Comparison of ENCODE assay signal across 8 cellular contexts in the genomic region with DNA sequence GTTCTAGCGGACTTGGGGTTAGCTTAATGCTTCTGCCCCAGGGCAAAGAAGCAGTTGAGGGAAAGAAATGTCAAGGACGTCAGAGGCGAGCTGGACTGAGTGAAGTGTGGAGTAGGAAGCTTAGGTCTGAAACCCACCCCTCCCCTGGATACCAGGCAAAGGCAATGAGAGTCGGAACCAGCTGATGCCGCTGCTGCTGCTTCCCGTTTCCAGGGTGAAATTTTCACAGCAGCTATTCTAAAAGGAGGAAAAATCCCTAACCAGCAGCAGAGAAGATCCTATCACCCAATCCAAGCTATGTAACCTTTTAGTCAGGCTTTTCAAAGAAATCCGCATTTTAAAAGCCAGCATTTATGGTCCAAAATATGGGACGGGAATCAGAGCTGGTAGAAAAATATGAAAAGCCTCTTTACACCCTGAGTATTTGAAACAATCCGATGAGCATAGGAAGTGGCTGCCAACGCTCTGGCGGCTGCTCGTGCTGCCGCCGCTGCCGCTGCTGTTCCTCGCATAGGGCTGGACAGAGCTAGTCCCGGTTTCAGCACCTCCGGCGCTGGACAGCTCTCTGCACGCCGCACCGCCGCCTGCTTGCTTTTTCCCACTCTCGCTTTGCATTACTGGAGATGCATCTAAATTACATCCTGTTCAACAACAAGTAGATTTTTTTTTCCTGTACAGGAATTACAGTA.
DNase-seq lines count a peak whose midpoint lies in the region; ATAC-seq, FAIRE-seq and TF ChIP-seq lines count a peak whose summit lies in the region.

No MANE protein-coding gene starts in this region.

- H3K4me1 ChIP-seq in A549, result no peaks in the 10 kb centered on the region

- TF ChIP-seq CTCF in A549 (IDR thresholded peaks at IDR 0.05) (no peak), osteocyte (IDR thresholded peaks at IDR 0.05) (no peak)

- FAIRE-seq in A549 (lab: Jason Lieb, UNC), result no peak

- no peaks in the 10 kb centered on the region for H3K9me3 ChIP-seq in A549

- WGBS in A549 (ENCODE audit: missing lambda C conversion rate), result 2% methylated on average over 20 of the region's 24 CpGs

- intact Hi-C loops in activated T-helper 1 cell treated with anti-CD3 and anti-CD28 coated beads, Interleukin-12 subunit alpha, Interleukin-12 subunit beta, Interleukin-2, Interleukin-4 antibody, amounts not matched to agents 30 ng/mL and 10 ng/mL and 1 ng/mL, durations not matched to agents 14 hours and 24 hours and 36 hours (cut with micrococcal nuclease), result loop anchor here (10.0 kb wide), 1 partner anchor 598 kb away; a partner anchor contains a TSS

- peak overlapping the region; percentile 42; the same call in 1 of the 3 replicates for H3K4me2 ChIP-seq in A549

- CTCF ChIA-PET in A549 (lab: Yijun Ruan, JAX), result no interaction called here

- peaks cover 4% of the 10 kb centered on the region for H3K27me3 Mint-ChIP-seq in activated T-helper 1 cell treated with anti-CD3 and anti-CD28 coated beads, Interleukin-12 subunit alpha, Interleukin-12 subunit beta, Interleukin-2, Interleukin-4 antibody, amounts not matched to agents 30 ng/mL and 10 ng/mL and 1 ng/mL, durations not matched to agents 14 hours and 24 hours and 36 hours (ENCODE audit: insufficient read depth)
- no peaks in the 10 kb centered on the region for H3K27me3 Mint-ChIP-seq in osteocyte (ENCODE audit: unreplicated experiment)
- peaks cover 15% of the 10 kb centered on the region for H3K27me3 Mint-ChIP-seq in stimulated activated memory B cell treated with anti-CD40 and anti-IgM and Interleukin-4, amounts not matched to agents 10 μg/mL and 1 μg/mL and 100 μg/mL, for 72 hours

- no peak for TF ChIP-seq EP300 in A549 (IDR thresholded peaks at IDR 0.05)

- TF ChIP-seq POLR2A in A549 (IDR thresholded peaks at IDR 0.05; ENCODE audit: low read length), result no peak

- peak; percentile 94 to 99 for ATAC-seq in A549
- peak; percentile 94 for ATAC-seq in GM18909 (IDR thresholded peaks at IDR 0.05; ENCODE audit: poor library complexity, unreplicated experiment)
- ATAC-seq in HG03066 (IDR thresholded peaks at IDR 0.05; ENCODE audit: low read depth, unreplicated experiment), result peak; percentile 83
- no peak for ATAC-seq in stimulated activated memory B cell treated with anti-CD40 and anti-IgM and Interleukin-4, amounts not matched to agents 10 μg/mL and 1 μg/mL and 100 μg/mL, for 72 hours

- DNase-seq in A549 (ENCODE audit: low read depth in 1 of 2, low spot score in 1 of 2) (peak; percentile 4 to 43), NCI-H748 (lab: John Stamatoyannopoulos, UW; ENCODE audit: unreplicated experiment) (peak; percentile 88), germinal center (ENCODE audit: low spot score) (peak; percentile 28), osteocyte (ENCODE audit: extremely low spot score, unreplicated experiment) (peak; percentile 94)
- peak; percentile 44 for DNase-seq in activated T-helper 1 cell treated with anti-CD3 and anti-CD28 coated beads, Interleukin-12 subunit alpha, Interleukin-12 subunit beta, Interleukin-2, Interleukin-4 antibody, amounts not matched to agents 30 ng/mL and 10 ng/mL and 1 ng/mL, durations not matched to agents 14 hours and 24 hours and 36 hours (ENCODE audit: low spot score)

- POLR2A ChIA-PET in A549 (lab: Yijun Ruan, JAX), result no interaction called here

- H3K4me1 Mint-ChIP-seq in activated T-helper 1 cell treated with anti-CD3 and anti-CD28 coated beads, Interleukin-12 subunit alpha, Interleukin-12 subunit beta, Interleukin-2, Interleukin-4 antibody, amounts not matched to agents 30 ng/mL and 10 ng/mL and 1 ng/mL, durations not matched to agents 14 hours and 24 hours and 36 hours (ENCODE audit: low read depth), result no peaks in the 10 kb centered on the region
- H3K4me1 Mint-ChIP-seq in osteocyte (ENCODE audit: unreplicated experiment), result peaks cover 8% of the 10 kb centered on the region
- no peaks in the 10 kb centered on the region for H3K4me1 Mint-ChIP-seq in stimulated activated memory B cell treated with anti-CD40 and anti-IgM and Interleukin-4, amounts not matched to agents 10 μg/mL and 1 μg/mL and 100 μg/mL, for 72 hours

- H3K36me3 Mint-ChIP-seq in activated T-helper 1 cell treated with anti-CD3 and anti-CD28 coated beads, Interleukin-12 subunit alpha, Interleukin-12 subunit beta, Interleukin-2, Interleukin-4 antibody, amounts not matched to agents 30 ng/mL and 10 ng/mL and 1 ng/mL, durations not matched to agents 14 hours and 24 hours and 36 hours (ENCODE audit: low read depth), result no peaks in the 10 kb centered on the region
- H3K36me3 Mint-ChIP-seq in osteocyte (ENCODE audit: unreplicated experiment), result no peaks in the 10 kb centered on the region
- H3K36me3 Mint-ChIP-seq in stimulated activated memory B cell treated with anti-CD40 and anti-IgM and Interleukin-4, amounts not matched to agents 10 μg/mL and 1 μg/mL and 100 μg/mL, for 72 hours, result no peaks in the 10 kb centered on the region

- no peak overlapping the region for H3K4me3 Mint-ChIP-seq in activated T-helper 1 cell treated with anti-CD3 and anti-CD28 coated beads, Interleukin-12 subunit alpha, Interleukin-12 subunit beta, Interleukin-2, Interleukin-4 antibody, amounts not matched to agents 30 ng/mL and 10 ng/mL and 1 ng/mL, durations not matched to agents 14 hours and 24 hours and 36 hours
- no peak overlapping the region for H3K4me3 Mint-ChIP-seq in osteocyte (ENCODE audit: unreplicated experiment)
- no peak overlapping the region for H3K4me3 Mint-ChIP-seq in stimulated activated memory B cell treated with anti-CD40 and anti-IgM and Interleukin-4, amounts not matched to agents 10 μg/mL and 1 μg/mL and 100 μg/mL, for 72 hours

- H3K27ac Mint-ChIP-seq in activated T-helper 1 cell treated with anti-CD3 and anti-CD28 coated beads, Interleukin-12 subunit alpha, Interleukin-12 subunit beta, Interleukin-2, Interleukin-4 antibody, amounts not matched to agents 30 ng/mL and 10 ng/mL and 1 ng/mL, durations not matched to agents 14 hours and 24 hours and 36 hours, result no peak overlapping the region
- no peak overlapping the region for H3K27ac Mint-ChIP-seq in osteocyte (ENCODE audit: unreplicated experiment)
- H3K27ac Mint-ChIP-seq in stimulated activated memory B cell treated with anti-CD40 and anti-IgM and Interleukin-4, amounts not matched to agents 10 μg/mL and 1 μg/mL and 100 μg/mL, for 72 hours, result no peak overlapping the region

- H3K4me3 ChIP-seq in A549, result no peak overlapping the region

- no peak for TF ChIP-seq RAD21 in A549 (conservative IDR thresholded peaks at IDR 0.05 in 1 of 2, IDR thresholded peaks at IDR 0.05 in 1 of 2)

- H3K9me3 Mint-ChIP-seq in activated T-helper 1 cell treated with anti-CD3 and anti-CD28 coated beads, Interleukin-12 subunit alpha, Interleukin-12 subunit beta, Interleukin-2, Interleukin-4 antibody, amounts not matched to agents 30 ng/mL and 10 ng/mL and 1 ng/mL, durations not matched to agents 14 hours and 24 hours and 36 hours, result no peaks in the 10 kb centered on the region
- H3K9me3 Mint-ChIP-seq in osteocyte (ENCODE audit: unreplicated experiment), result no peaks in the 10 kb centered on the region
- peaks cover 2% of the 10 kb centered on the region for H3K9me3 Mint-ChIP-seq in stimulated activated memory B cell treated with anti-CD40 and anti-IgM and Interleukin-4, amounts not matched to agents 10 μg/mL and 1 μg/mL and 100 μg/mL, for 72 hours

- no peak overlapping the region for H3K27ac ChIP-seq in A549

TF ChIP-seq in A549, 52 proteins besides CTCF, POLR2A, EP300 and RAD21:
- TF ChIP-seq FOSL2 (IDR thresholded peaks at IDR 0.05) (no peak), FOSL2 (CRISPR knock-in tag; IDR thresholded peaks at IDR 0.05) (no peak), ZC3H11A (IDR thresholded peaks at IDR 0.05) (no peak), EHMT2 (IDR thresholded peaks at IDR 0.05; ENCODE audit: low read depth) (peak; percentile 79), HOXB5 (CRISPR knock-in tag; IDR thresholded peaks at IDR 0.05) (peak; percentile 78)
- TF ChIP-seq, protein P1, sequence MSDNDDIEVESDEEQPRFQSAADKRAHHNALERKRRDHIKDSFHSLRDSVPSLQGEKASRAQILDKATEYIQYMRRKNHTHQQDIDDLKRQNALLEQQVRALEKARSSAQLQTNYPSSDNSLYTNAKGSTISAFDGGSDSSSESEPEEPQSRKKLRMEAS (IDR thresholded peaks at IDR 0.05), result peak; percentile 40; the same call in 1 of the 2 replicates
- TF ChIP-seq, protein P2, sequence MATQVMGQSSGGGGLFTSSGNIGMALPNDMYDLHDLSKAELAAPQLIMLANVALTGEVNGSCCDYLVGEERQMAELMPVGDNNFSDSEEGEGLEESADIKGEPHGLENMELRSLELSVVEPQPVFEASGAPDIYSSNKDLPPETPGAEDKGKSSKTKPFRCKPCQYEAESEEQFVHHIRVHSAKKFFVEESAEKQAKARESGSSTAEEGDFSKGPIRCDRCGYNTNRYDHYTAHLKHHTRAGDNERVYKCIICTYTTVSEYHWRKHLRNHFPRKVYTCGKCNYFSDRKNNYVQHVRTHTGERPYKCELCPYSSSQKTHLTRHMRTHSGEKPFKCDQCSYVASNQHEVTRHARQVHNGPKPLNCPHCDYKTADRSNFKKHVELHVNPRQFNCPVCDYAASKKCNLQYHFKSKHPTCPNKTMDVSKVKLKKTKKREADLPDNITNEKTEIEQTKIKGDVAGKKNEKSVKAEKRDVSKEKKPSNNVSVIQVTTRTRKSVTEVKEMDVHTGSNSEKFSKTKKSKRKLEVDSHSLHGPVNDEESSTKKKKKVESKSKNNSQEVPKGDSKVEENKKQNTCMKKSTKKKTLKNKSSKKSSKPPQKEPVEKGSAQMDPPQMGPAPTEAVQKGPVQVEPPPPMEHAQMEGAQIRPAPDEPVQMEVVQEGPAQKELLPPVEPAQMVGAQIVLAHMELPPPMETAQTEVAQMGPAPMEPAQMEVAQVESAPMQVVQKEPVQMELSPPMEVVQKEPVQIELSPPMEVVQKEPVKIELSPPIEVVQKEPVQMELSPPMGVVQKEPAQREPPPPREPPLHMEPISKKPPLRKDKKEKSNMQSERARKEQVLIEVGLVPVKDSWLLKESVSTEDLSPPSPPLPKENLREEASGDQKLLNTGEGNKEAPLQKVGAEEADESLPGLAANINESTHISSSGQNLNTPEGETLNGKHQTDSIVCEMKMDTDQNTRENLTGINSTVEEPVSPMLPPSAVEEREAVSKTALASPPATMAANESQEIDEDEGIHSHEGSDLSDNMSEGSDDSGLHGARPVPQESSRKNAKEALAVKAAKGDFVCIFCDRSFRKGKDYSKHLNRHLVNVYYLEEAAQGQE (IDR thresholded peaks at IDR 0.05), result peak; percentile 97
TF ChIP-seq in A549: peak in this region for 4.

Comparison
In these comparisons a context has a peak if more than half of its experiments do, and no peak if none do; other contexts are left out.
1. DNase-seq: peak in every context shown above with its lines; median percentile 94 in osteocyte; 88 in NCI-H748; 44 in activated T-helper 1 cell treated with anti-CD3 and anti-CD28 coated beads, Interleukin-12 subunit alpha, Interleukin-12 subunit beta, Interleukin-2, Interleukin-4 antibody, amounts not matched to agents 30 ng/mL and 10 ng/mL and 1 ng/mL, durations not matched to agents 14 hours and 24 hours and 36 hours; 28 in germinal center; 24 in A549.